In genomic region chr4:3288571-3289094, GRCh38 we compare ENCODE assay signal across 1 cellular context.
TF ChIP-seq lines count a peak whose summit lies in the region.

No MANE protein-coding gene starts in this region.

TF ChIP-seq in WTC11, 78 proteins besides CTCF, POLR2A, EP300 and RAD21 (continued from another document):
- TF ChIP-seq ARID4B (CRISPR knock-in tag; IDR thresholded peaks at IDR 0.05; ENCODE audit: borderline replicate concordance) (no peak), PRRX2 (CRISPR knock-in tag; IDR thresholded peaks at IDR 0.05) (no peak), USF1 (CRISPR knock-in tag; IDR thresholded peaks at IDR 0.05) (no peak), FOXK1 (CRISPR knock-in tag; IDR thresholded peaks at IDR 0.05) (no peak), RORB (CRISPR knock-in tag; IDR thresholded peaks at IDR 0.05) (no peak), NFYB (CRISPR knock-in tag; conservative IDR thresholded peaks at IDR 0.05; ENCODE audit: low read depth) (no peak)
